Comparison of ENCODE assay signal across 18 cellular contexts in genomic region chr6:35082046-35082732, GRCh38. TPM values are rescaled to one million over a fixed set of nuclear protein-coding genes. Genes with fewer than 3 reads are reported as not detected.
DNase-seq lines count a peak whose midpoint lies in the region; ATAC-seq, FAIRE-seq and TF ChIP-seq lines count a peak whose summit lies in the region.
"Had no signal": no experiment of that assay in that cellular context is flagged by ENCODE, and none has a peak within 500 bp of the region (broad histone marks: within the 10 kb centered on the region; RNA-seq: fewer than 3 reads in every experiment).

No MANE protein-coding gene starts in this region.

- WGBS in right cardiac atrium = 69% methylated on average over 19 of the region's 19 CpGs
- 86% methylated on average over 19 of the region's 19 CpGs; no CpG with 5 or more reads in 1 of the 2 experiments for WGBS in H1 (ENCODE audit: extremely low coverage in 1 of 2, insufficient coverage in 1 of 2, insufficient read length in 1 of 2, insufficient replicate concordance in 2 of 2, low coverage in 1 of 2, low lambda C conversion rate in 2 of 2, missing lambda C conversion rate in 1 of 2), 2 experiments
- 77 to 79% methylated on average over 13 to 14 of the region's 19 CpGs for WGBS in upper lobe of left lung, 2 donors

- H3K4me3 Mint-ChIP-seq in nephron = no peak overlapping the region
- H3K4me3 Mint-ChIP-seq: activated B cell treated with CpG ODN at 0.5 μM for 24 hours, IgD-negative memory B cell had no signal

- no peak overlapping the region for H2AFZ ChIP-seq in H1 (ENCODE audit: low read length)

- no peaks in the 10 kb centered on the region for H3K79me2 ChIP-seq in H1 (ENCODE audit: control insufficient read depth in 1 of 2, insufficient read depth in 2 of 2, low read length in 2 of 2)

- H3K9me3 ChIP-seq in right cardiac atrium (ENCODE audit: control insufficient read depth, low read length) (no peaks in the 10 kb centered on the region), H1 (ENCODE audit: insufficient read depth in 2 of 2, low read depth in 1 of 2, low read length in 1 of 2) (no peaks in the 10 kb centered on the region), upper lobe of left lung (no peaks in the 10 kb centered on the region), MG63 (no peaks in the 10 kb centered on the region)
- H3K9me3 ChIP-seq: tibial nerve had no signal

- no peaks in the 10 kb centered on the region for H3K27me3 Mint-ChIP-seq in nephron (ENCODE audit: low read depth)
- H3K27me3 Mint-ChIP-seq: activated B cell treated with CpG ODN at 0.5 μM for 24 hours had no signal

- no peak overlapping the region for H2BK20ac ChIP-seq in H1 (ENCODE audit: low read length)

- no peak overlapping the region for H3K4me2 ChIP-seq in H1 (ENCODE audit: insufficient read depth in 1 of 2, low read depth in 2 of 2, low read length in 2 of 2)

- H4K5ac ChIP-seq in H1 (ENCODE audit: insufficient read length, low read depth, low read length) = no peak overlapping the region

- H3K4me3 ChIP-seq in right cardiac atrium (ENCODE audit: low read length) (no peak overlapping the region), H1 (ENCODE audit: extremely low read depth in 1 of 4, insufficient read depth in 2 of 4, low read depth in 3 of 4, low read length in 4 of 4) (no peak overlapping the region), upper lobe of left lung (no peak overlapping the region), MG63 (no peak overlapping the region)
- H3K4me3 ChIP-seq: tibial nerve had no signal

- no peak overlapping the region for H2BK120ac ChIP-seq in H1 (replicated peaks; ENCODE audit: low read depth, low read length)

- H2BK5ac ChIP-seq in H1 (ENCODE audit: low read depth, low read length) = peak overlapping the region; percentile 75

- H3K56ac ChIP-seq in H1 (replicated peaks; ENCODE audit: insufficient read length, low read depth, low read length) = no peak overlapping the region

- CTCF ChIA-PET in H1 (lab: Charles Lee; ENCODE audit: partially characterized antibody) = interaction anchor here (1.0 to 2.4 kb wide), 4 partner anchors 14 to 126 kb away, joined by 3 to 7 read pairs (median 4); no protein-coding TSS in a partner anchor

- no peaks in the 10 kb centered on the region for H3K79me1 ChIP-seq in H1 (ENCODE audit: low read depth, low read length)

- no peak overlapping the region for H3K4ac ChIP-seq in H1 (replicated peaks; ENCODE audit: insufficient read length, low read depth, low read length)

- no peak overlapping the region for H3K23ac ChIP-seq in H1 (ENCODE audit: insufficient read length)

- TF ChIP-seq RAD21 in H1 (IDR thresholded peaks at IDR 0.05 in 1 of 2, conservative IDR thresholded peaks at IDR 0.05 in 1 of 2; ENCODE audit: low read depth in 2 of 2, low read length in 2 of 2) = no peak

- H3K14ac ChIP-seq in H1 (ENCODE audit: insufficient read length) = no peak overlapping the region

- H3K36me3 ChIP-seq in H1 (ENCODE audit: control insufficient read depth in 2 of 4, insufficient read depth in 4 of 4, low read length in 3 of 4) (peaks cover 3 to 16% (median 11%) of the 10 kb centered on the region in 4 experiments), upper lobe of left lung (peaks cover 29 to 100% (median 98%) of the 10 kb centered on the region in 4 donors), MG63 (peaks cover 18% of the 10 kb centered on the region)

- H3K9me3 Mint-ChIP-seq in nephron = no peaks in the 10 kb centered on the region
- H3K9me3 Mint-ChIP-seq: activated B cell treated with CpG ODN at 0.5 μM for 24 hours, IgD-negative memory B cell had no signal

- H4K8ac ChIP-seq in H1 (ENCODE audit: extremely low read depth, insufficient read depth, low read length) = no peak overlapping the region

- no peak for TF ChIP-seq EP300 in H1 (IDR thresholded peaks at IDR 0.05; ENCODE audit: borderline replicate concordance in 1 of 2, low read depth in 2 of 2, low read length in 2 of 2)
- TF ChIP-seq EP300 in upper lobe of left lung (IDR thresholded peaks at IDR 0.05) = no peak

- ATAC-seq in Right ventricle myocardium superior (ENCODE audit: poor library complexity) (no peak), right cardiac atrium (no peak), upper lobe of left lung (ENCODE audit: low FRiP score in 2 of 2) (no peak), GM18861 (IDR thresholded peaks at IDR 0.05; ENCODE audit: unreplicated experiment) (no peak)
- ATAC-seq: left colon had no signal

- H3K27me3 ChIP-seq in right cardiac atrium (ENCODE audit: control insufficient read depth, insufficient read depth) = no peaks in the 10 kb centered on the region
- no peaks in the 10 kb centered on the region for H3K27me3 ChIP-seq in H1 (replicated peaks in 1 of 4; ENCODE audit: control insufficient read depth in 3 of 4, extremely low read depth in 1 of 4, insufficient read depth in 3 of 4, low read length in 3 of 4)
- H3K27me3 ChIP-seq in upper lobe of left lung = no peaks in the 10 kb centered on the region
- H3K27me3 ChIP-seq in MG63 = no peaks in the 10 kb centered on the region
- H3K27me3 ChIP-seq: tibial nerve had no signal

- H3K4me1 Mint-ChIP-seq in nephron = peaks cover 9% of the 10 kb centered on the region
- H3K4me1 Mint-ChIP-seq: activated B cell treated with CpG ODN at 0.5 μM for 24 hours had no signal

- H4K20me1 ChIP-seq in H1 (replicated peaks in 1 of 2; ENCODE audit: control insufficient read depth in 1 of 2, insufficient read depth in 2 of 2, low read length in 2 of 2) = peaks cover 0 to 3% of the 10 kb centered on the region in 2 experiments

- FAIRE-seq in H1 (lab: Jason Lieb, UNC) (no peak), GM12891 (lab: Jason Lieb, UNC) (no peak)

- intact Hi-C loops in Right ventricle myocardium superior (cut with DNase I) = no loop called here
- intact Hi-C loops in right cardiac atrium (cut with DNase I) = no loop called here

- no peak overlapping the region for H3K9ac ChIP-seq in H1 (replicated peaks in 1 of 4; ENCODE audit: extremely low read depth in 1 of 4, low read depth in 3 of 4, low read length in 3 of 4)

- H3K36me3 Mint-ChIP-seq in nephron (ENCODE audit: low read depth) = peaks cover 34% of the 10 kb centered on the region

- H3K23me2 ChIP-seq in H1 (ENCODE audit: low read depth, low read length) = no peaks in the 10 kb centered on the region

- H3K18ac ChIP-seq in H1 (ENCODE audit: extremely low read depth, low read length) = no peak overlapping the region

- DNase-seq in Right ventricle myocardium superior (peak; percentile 42), right cardiac atrium (no peak), H1 (ENCODE audit: low read depth in 1 of 2, low spot score in 2 of 2) (no peak), upper lobe of left lung (peak in 1 of 2 donors; percentile 16), MG63 (no peak), GM12891 (ENCODE audit: insufficient read length, low spot score) (no peak)
- DNase-seq: activated B cell treated with CpG ODN at 0.5 μM for 24 hours; activated T-cell treated with anti-CD3 and anti-CD28 coated beads for 4 hours; left colon; NCI-H1417; NCI-H446 treated with DMSO at 0.1 percent for 48 hours; OCI-M1; stimulated activated CD4-positive, alpha-beta T cell treated with anti-CD3 and anti-CD28 coated beads, Interleukin-12 subunit alpha, Interleukin-12 subunit beta, amount 100 ng/mL, for 4 hours had no signal

- H3K4me1 ChIP-seq in right cardiac atrium (ENCODE audit: control insufficient read depth, insufficient read depth, low read length) (no peaks in the 10 kb centered on the region), H1 (replicated peaks in 1 of 4; ENCODE audit: control insufficient read depth in 3 of 4, insufficient read depth in 4 of 4, low read length in 3 of 4) (peaks cover 0 to 10% (median 4%) of the 10 kb centered on the region in 4 experiments; a peak in 3 of 7 replicates), upper lobe of left lung (peaks cover 9 to 21% (median 14%) of the 10 kb centered on the region in 4 donors)

- 0 out of 2 replicates have a peak overlapping the region, but pooled peaks have one; percentile 75 for H2BK12ac ChIP-seq in H1 (ENCODE audit: low read depth, low read length)

- peak overlapping the region in 2 of 3 experiments; percentile 31 to 69 for H3K27ac Mint-ChIP-seq in nephron
- H3K27ac Mint-ChIP-seq: activated B cell treated with CpG ODN at 0.5 μM for 24 hours, IgD-negative memory B cell had no signal

- TF ChIP-seq CTCF in H1 (IDR thresholded peaks at IDR 0.05; ENCODE audit: control extremely low read depth in 1 of 3, insufficient read depth in 1 of 3, low read depth in 1 of 3, low read length in 3 of 3) (no peak), nephron (IDR thresholded peaks at IDR 0.05; ENCODE audit: unreplicated experiment in 3 of 3) (no peak), upper lobe of left lung (IDR thresholded peaks at IDR 0.05) (no peak)

- no peak overlapping the region for H2BK15ac ChIP-seq in H1 (ENCODE audit: low read length)

- H4K91ac ChIP-seq in H1 (replicated peaks; ENCODE audit: insufficient read length, low read length) = no peak overlapping the region

- H2AK5ac ChIP-seq in H1 (ENCODE audit: low read depth, low read length) = peak overlapping the region; percentile 39; the same call in 1 of the 2 replicates

- POLR2A ChIA-PET in H1 (lab: Charles Lee; ENCODE audit: partially characterized antibody) = interaction anchor here (0.6 kb wide), 1 partner anchor 264 kb away, joined by 3 read pairs; no protein-coding TSS in a partner anchor

- H3K27ac ChIP-seq in right cardiac atrium (ENCODE audit: low read length) (no peak overlapping the region), H1 (ENCODE audit: low read depth, low read length) (no peak overlapping the region), upper lobe of left lung (peak overlapping the region in 3 of 4 donors; percentile 37 to 76 (median 51))

- no peak for TF ChIP-seq POLR2A in H1 (IDR thresholded peaks at IDR 0.05; ENCODE audit: control extremely low read depth in 1 of 2, low read depth in 2 of 2, low read length in 2 of 2)
- TF ChIP-seq POLR2A in upper lobe of left lung (IDR thresholded peaks at IDR 0.05) = no peak
- TF ChIP-seq POLR2A in GM12891 (IDR thresholded peaks at IDR 0.05; ENCODE audit: low read depth, low read length) = no peak

TF ChIP-seq in GM12891, 5 proteins besides CTCF, POLR2A, EP300 and RAD21 (continues in another document):
- TF ChIP-seq POLR2AphosphoS5 (IDR thresholded peaks at IDR 0.05; ENCODE audit: low read depth, low read length) = no peak

RNA-seq across cellular contexts. Expression of gene TCP11, which starts 59.0 kb away (rescaled TPM):
- total RNA-seq in Right ventricle myocardium superior = not detected
- not detected for total RNA-seq in right cardiac atrium
- polyA plus RNA-seq in right cardiac atrium = 0.07 TPM
- not detected in 2 replicates for total RNA-seq in H1 (2021; fragmentation: NEBNext Ultra II Directional; extraction: Animal tissue kit (Norgen Biotek cat#: 25700))
- polyA plus RNA-seq in H1 (2011; rRNA removed) = 0.11 and 0.22 TPM in 2 replicates
- polyA plus RNA-seq in H1 (2011; cell fraction: cytosol; rRNA removed) = not detected
- polyA plus RNA-seq in H1 (2011; cell fraction: nucleus; rRNA removed) = not detected
- not detected in 4 replicates for polyA plus RNA-seq in H1 (2012, experiment 1 of 2)
- polyA plus RNA-seq in H1 (2012, experiment 2 of 2) = not detected
- 0.10 TPM for polyA plus RNA-seq in H1 (2013, experiment 1 of 2)
- not detected for polyA plus RNA-seq in H1 (2013, experiment 2 of 2)
- polyA minus RNA-seq in H1 (2011; rRNA and poly(A)+ RNA removed) = not detected in 2 replicates
- polyA minus RNA-seq in H1 (2011; cell fraction: cytosol; rRNA and poly(A)+ RNA removed) = not detected
- polyA minus RNA-seq in H1 (2011; cell fraction: nucleus; rRNA and poly(A)+ RNA removed) = not detected
- under 1 TPM in 3 of 6 donors, not detected in 3; 0.30 to 0.89 (median 0.46) TPM for total RNA-seq in upper lobe of left lung
- 0.25 TPM in 1 of 2 replicates, not detected in the other for total RNA-seq in MG63 (2014; rRNA removed; shearing (Covaris generic); ENCODE audit: low replicate concordance)
- 0.23 TPM for polyA plus RNA-seq in GM12891 (2012; ENCODE audit: low read depth, missing spikeins)
- total RNA-seq: activated B cell treated with CpG ODN at 0.5 μM for 24 hours, left colon had no signal
- polyA plus RNA-seq: aorta, IgD-negative memory B cell had no signal

Comparison
In these comparisons a context has a peak if more than half of its experiments do, and no peak if none do; other contexts are left out.
1. H3K27ac ChIP-seq: peak in upper lobe of left lung (3 of 4); none in right cardiac atrium (single experiment) and H1 (single experiment).